Comparison of ENCODE assay signal across 14 cellular contexts in genomic region chr12:95836630-95837239, GRCh38. TPM values are rescaled to one million over a fixed set of nuclear protein-coding genes. Genes with fewer than 3 reads are reported as not detected.
DNase-seq lines count a peak whose midpoint lies in the region; ATAC-seq and TF ChIP-seq lines count a peak whose summit lies in the region.
"Had no signal": no experiment of that assay in that cellular context is flagged by ENCODE, and none has a peak within 500 bp of the region (broad histone marks: within the 10 kb centered on the region; RNA-seq: fewer than 3 reads in every experiment).

No MANE protein-coding gene starts in this region.

- peaks cover 20% of the 10 kb centered on the region for H3K4me1 Mint-ChIP-seq in brain
- H3K4me1 Mint-ChIP-seq in activated naive CD8-positive, alpha-beta T cell treated with anti-CD3 and anti-CD28 coated beads for 36 hours = peaks cover 6% of the 10 kb centered on the region
- peaks cover 4% of the 10 kb centered on the region in 2 donors for H3K4me1 Mint-ChIP-seq in effector memory CD8-positive, alpha-beta T cell (ENCODE audit: low read depth in 2 of 2)

- no peak for ATAC-seq in HG02840 (IDR thresholded peaks at IDR 0.05; ENCODE audit: low FRiP score, unreplicated experiment)
- ATAC-seq in effector memory CD8-positive, alpha-beta T cell (replicated peaks) = no peak

- peak overlapping the region in 2 of 5 experiments; percentile 10 to 55 for H3K27ac Mint-ChIP-seq in brain
- H3K27ac Mint-ChIP-seq in activated naive CD8-positive, alpha-beta T cell treated with anti-CD3 and anti-CD28 coated beads for 36 hours = no peak overlapping the region
- H3K27ac Mint-ChIP-seq in effector memory CD8-positive, alpha-beta T cell = no peak overlapping the region

- no peak overlapping the region for H2AK5ac ChIP-seq in mesenchymal stem cell (ENCODE audit: low read length, severe bottlenecking)

- no peak overlapping the region for H3K18ac ChIP-seq in mesenchymal stem cell (ENCODE audit: low read depth in 1 of 2, low read length in 2 of 2)

- no peak overlapping the region for H3K4ac ChIP-seq in mesenchymal stem cell (ENCODE audit: low read depth in 1 of 2, low read length in 2 of 2)

- DNase-seq in DMS53 treated with DMSO at 0.1 percent for 48 hours (lab: John Stamatoyannopoulos, UW; ENCODE audit: unreplicated experiment) = peak; percentile 85
- DNase-seq in M059J (ENCODE audit: low read depth) = peak; percentile 66
- no peak for DNase-seq in mesenchymal stem cell
- DNase-seq in activated effector memory CD4-positive, alpha-beta T cell treated with anti-CD3 and anti-CD28 coated beads, Interleukin-2, amount 50 U/mL, for 16 hours = no peak
- DNase-seq in activated naive CD8-positive, alpha-beta T cell treated with anti-CD3 and anti-CD28 coated beads for 36 hours = no peak
- DNase-seq in effector memory CD8-positive, alpha-beta T cell = no peak
- DNase-seq: DND-41, dorsolateral prefrontal cortex, hypothalamus, KBM-7, right cardiac atrium had no signal

- H4K8ac ChIP-seq in mesenchymal stem cell (ENCODE audit: low read length) = no peak overlapping the region

- no peak overlapping the region for H3K27ac ChIP-seq in mesenchymal stem cell (ENCODE audit: low read length, poor library complexity, severe bottlenecking)
- H3K27ac ChIP-seq: dorsolateral prefrontal cortex, SJSA1 had no signal

- H2BK5ac ChIP-seq in mesenchymal stem cell (ENCODE audit: low read depth, low read length, poor library complexity, severe bottlenecking) = no peak overlapping the region

- H2BK15ac ChIP-seq in mesenchymal stem cell (ENCODE audit: low read depth, poor library complexity, severe bottlenecking) = no peak overlapping the region

- H3K4me3 Mint-ChIP-seq in brain = peak overlapping the region in 3 of 5 experiments; percentile 1 to 41 (median 14)
- H3K4me3 Mint-ChIP-seq in activated naive CD8-positive, alpha-beta T cell treated with anti-CD3 and anti-CD28 coated beads for 36 hours = no peak overlapping the region
- H3K4me3 Mint-ChIP-seq in effector memory CD8-positive, alpha-beta T cell = no peak overlapping the region

- no peak overlapping the region for H3K4me2 ChIP-seq in mesenchymal stem cell (ENCODE audit: low read length, poor library complexity, severe bottlenecking)

- H3K79me1 ChIP-seq in mesenchymal stem cell (replicated peaks; ENCODE audit: low read length, poor library complexity, severe bottlenecking) = no peaks in the 10 kb centered on the region

- peak overlapping the region in 1 of 2 experiments; percentile 68 for H3K4me3 ChIP-seq in mesenchymal stem cell (ENCODE audit: insufficient read depth in 1 of 2, low read depth in 1 of 2, low read length in 2 of 2)
- H3K4me3 ChIP-seq: dorsolateral prefrontal cortex, SJSA1 had no signal

- H2AFZ ChIP-seq in mesenchymal stem cell (ENCODE audit: low read depth, low read length) = no peak overlapping the region

- H3K9me3 Mint-ChIP-seq in brain = peaks cover 0 to 3% (median 0%) of the 10 kb centered on the region in 5 experiments
- no peaks in the 10 kb centered on the region for H3K9me3 Mint-ChIP-seq in activated naive CD8-positive, alpha-beta T cell treated with anti-CD3 and anti-CD28 coated beads for 36 hours
- H3K9me3 Mint-ChIP-seq in effector memory CD8-positive, alpha-beta T cell = no peaks in the 10 kb centered on the region

- 3% methylated on average over 1 of the region's 1 CpG for WGBS in mesenchymal stem cell

- no peaks in the 10 kb centered on the region for H3K4me1 ChIP-seq in mesenchymal stem cell (ENCODE audit: control insufficient read depth, insufficient read depth, low read depth, low read length)

- no peaks in the 10 kb centered on the region for H3K36me3 Mint-ChIP-seq in brain
- H3K36me3 Mint-ChIP-seq in activated naive CD8-positive, alpha-beta T cell treated with anti-CD3 and anti-CD28 coated beads for 36 hours = no peaks in the 10 kb centered on the region
- no peaks in the 10 kb centered on the region for H3K36me3 Mint-ChIP-seq in effector memory CD8-positive, alpha-beta T cell (ENCODE audit: insufficient read depth)

- no peak overlapping the region for H4K91ac ChIP-seq in mesenchymal stem cell (ENCODE audit: low read length)

- peaks cover 5 to 11% of the 10 kb centered on the region in 2 experiments for H3K27me3 ChIP-seq in mesenchymal stem cell (ENCODE audit: control insufficient read depth in 1 of 2, insufficient read depth in 1 of 2, low read length in 2 of 2)

- no peaks in the 10 kb centered on the region for H3K9me3 ChIP-seq in mesenchymal stem cell (ENCODE audit: control insufficient read depth, low read length)
- H3K9me3 ChIP-seq: SJSA1 had no signal

- no peak overlapping the region for H3K23ac ChIP-seq in mesenchymal stem cell (ENCODE audit: low read length in 2 of 2)

- no peak overlapping the region for H2BK120ac ChIP-seq in mesenchymal stem cell (ENCODE audit: low read depth, low read length)

- no peaks in the 10 kb centered on the region for H3K27me3 Mint-ChIP-seq in brain
- peaks cover 29% of the 10 kb centered on the region for H3K27me3 Mint-ChIP-seq in activated naive CD8-positive, alpha-beta T cell treated with anti-CD3 and anti-CD28 coated beads for 36 hours
- peaks cover 17 to 20% of the 10 kb centered on the region in 2 donors for H3K27me3 Mint-ChIP-seq in effector memory CD8-positive, alpha-beta T cell

- TF ChIP-seq CTCF in brain (conservative IDR thresholded peaks at IDR 0.05) = no peak

- peak overlapping the region; percentile 63 for H3K9ac ChIP-seq in mesenchymal stem cell (ENCODE audit: low read length)

- no peaks in the 10 kb centered on the region for H3K36me3 ChIP-seq in mesenchymal stem cell (ENCODE audit: control insufficient read depth in 1 of 2, insufficient read depth in 2 of 2, low read depth in 1 of 2, low read length in 2 of 2)
- H3K36me3 ChIP-seq: SJSA1 had no signal

- no peak overlapping the region for H2BK12ac ChIP-seq in mesenchymal stem cell (ENCODE audit: low read length in 2 of 2)

- H3K14ac ChIP-seq in mesenchymal stem cell (ENCODE audit: low read length in 2 of 2) = no peak overlapping the region

RNA-seq across cellular contexts. Expression of gene SNRPF, which starts 22.0 kb away (rescaled TPM):
- total RNA-seq in M059J (2014; rRNA removed; shearing (Covaris generic)) = 20.6 and 33.8 TPM in 2 replicates
- 34.6 TPM for polyA plus RNA-seq in brain (ENCODE audit: insufficient read depth, low read depth, low replicate concordance)
- 34.9 TPM for polyA plus RNA-seq in mesenchymal stem cell (2013, experiment 1 of 2)
- 36.0 TPM for polyA plus RNA-seq in mesenchymal stem cell (2013, experiment 2 of 2)
- 10 to 100 TPM; 54.9 to 57.9 TPM for total RNA-seq in activated naive CD8-positive, alpha-beta T cell treated with anti-CD3 and anti-CD28 coated beads for 36 hours

RNA-seq across cellular contexts. Expression of gene NTN4, which starts 46.2 kb away (rescaled TPM):
- total RNA-seq in M059J (2014; rRNA removed; shearing (Covaris generic)) = 16.5 and 21.5 TPM in 2 replicates
- polyA plus RNA-seq in brain (ENCODE audit: insufficient read depth, low read depth, low replicate concordance) = 2.6 TPM
- polyA plus RNA-seq in mesenchymal stem cell (2013, experiment 1 of 2) = 4.6 TPM
- polyA plus RNA-seq in mesenchymal stem cell (2013, experiment 2 of 2) = 4.7 TPM
- not detected for total RNA-seq in activated naive CD8-positive, alpha-beta T cell treated with anti-CD3 and anti-CD28 coated beads for 36 hours

Comparison
In these comparisons a context has a peak if more than half of its experiments do, and no peak if none do; other contexts are left out.
1. DNase-seq: peak in DMS53 treated with DMSO at 0.1 percent for 48 hours (single experiment) and M059J (single experiment); none in mesenchymal stem cell (single experiment), activated effector memory CD4-positive, alpha-beta T cell treated with anti-CD3 and anti-CD28 coated beads, Interleukin-2, amount 50 U/mL, for 16 hours (single experiment), activated naive CD8-positive, alpha-beta T cell treated with anti-CD3 and anti-CD28 coated beads for 36 hours (single experiment) and effector memory CD8-positive, alpha-beta T cell (0 of 3).
2. H3K4me3 Mint-ChIP-seq: peak in brain (3 of 5); none in activated naive CD8-positive, alpha-beta T cell treated with anti-CD3 and anti-CD28 coated beads for 36 hours (single experiment) and effector memory CD8-positive, alpha-beta T cell (0 of 2).
3. RNA of gene NTN4, which starts 46.2 kb away (total RNA-seq): 16.5 to 21.5 TPM in M059J; not detected in activated naive CD8-positive, alpha-beta T cell treated with anti-CD3 and anti-CD28 coated beads for 36 hours; every median in the first group is over 10 times any median in the second.